Comparison of ENCODE assay signal across 1 cellular context in genomic region chr1:3474016-3474415, GRCh38.
TF ChIP-seq lines count a peak whose summit lies in the region.

No MANE protein-coding gene starts in this region.

TF ChIP-seq in endothelial cell of umbilical vein, 7 proteins besides CTCF, POLR2A, EP300 and RAD21:
- no peak for TF ChIP-seq FOS (IDR thresholded peaks at IDR 0.05; ENCODE audit: borderline replicate concordance, insufficient read depth, low read length)
- no peak for TF ChIP-seq GATA2 (IDR thresholded peaks at IDR 0.05; ENCODE audit: insufficient read depth, insufficient read length, low read depth, low read length)
- TF ChIP-seq EZH2 (IDR thresholded peaks at IDR 0.05; ENCODE audit: borderline replicate concordance, low read depth, low read length, severe bottlenecking) = no peak
- TF ChIP-seq MAX (IDR thresholded peaks at IDR 0.05; ENCODE audit: insufficient read depth, insufficient read length) = peak; percentile 28
- TF ChIP-seq POLR2AphosphoS5 (IDR thresholded peaks at IDR 0.05; ENCODE audit: insufficient read depth, low read depth, low read length) = no peak
- no peak for TF ChIP-seq JUN (IDR thresholded peaks at IDR 0.05; ENCODE audit: borderline replicate concordance, insufficient read depth, insufficient read length, low read depth)
- TF ChIP-seq MYC (IDR thresholded peaks at IDR 0.05; ENCODE audit: low read depth, low read length) = no peak
